15 cellular contexts compared by ENCODE assay signal in genomic region chr1:32797456-32797855, GRCh38. TPM values are rescaled to one million over a fixed set of nuclear protein-coding genes. Genes with fewer than 3 reads are reported as not detected.
DNase-seq lines count a peak whose midpoint lies in the region; ATAC-seq and TF ChIP-seq lines count a peak whose summit lies in the region.
"Had no signal": no experiment of that assay in that cellular context is flagged by ENCODE, and none has a peak within 500 bp of the region (broad histone marks: within the 10 kb centered on the region; RNA-seq: fewer than 3 reads in every experiment).

No MANE protein-coding gene starts in this region.

- no peak for DNase-seq in activated CD4-positive, alpha-beta T cell treated with anti-CD3 and anti-CD28 coated beads for 36 hours
- no peak for DNase-seq in activated CD4-positive, alpha-beta T cell treated with anti-CD3 and anti-CD28 coated beads, Interleukin-2, amount 50 U/mL, for 1 hour
- peak; percentile 55 for DNase-seq in IMR-90
- DNase-seq in naive thymus-derived CD8-positive, alpha-beta T cell = no peak
- no peak for DNase-seq in NCI-H69 (lab: John Stamatoyannopoulos, UW)
- no peak for DNase-seq in HEK293T (ENCODE audit: extremely low spot score)
- DNase-seq in gastrocnemius medialis = no peak
- DNase-seq: NCI-H1092; NCI-H2171; NCI-H774; stimulated activated naive CD4-positive, alpha-beta T cell treated with Interleukin-2 at 50 U/mL for 16 hours; SW 1271 had no signal

- in situ Hi-C loops in IMR-90 (cut with MboI; ENCODE audit: low sequenced_read_pairs) = no loop called here
- in situ Hi-C loops in gastrocnemius medialis (cut with MboI; ENCODE audit: low sequenced_read_pairs in 4 of 4) = no loop called here

- H3K9me1 ChIP-seq in IMR-90 (ENCODE audit: insufficient read depth, low read length) = no peaks in the 10 kb centered on the region; the same call in 1 of the 2 replicates

- no peak overlapping the region for H2BK120ac ChIP-seq in IMR-90 (ENCODE audit: low read depth, low read length)

- dilution Hi-C loops in IMR-90 (cut with HindIII; ENCODE audit: low sequenced_read_pairs, unreplicated experiment) = no loop called here

- no peak overlapping the region for H2BK15ac ChIP-seq in IMR-90 (ENCODE audit: low read depth, low read length)

- no CpG with 5 or more reads among the region's 1 CpG for WGBS in IMR-90 (ENCODE audit: extremely low coverage in 2 of 2, insufficient read length in 1 of 2), 2 experiments

- H3K4me1 ChIP-seq in IMR-90 (ENCODE audit: control insufficient read depth, insufficient read depth, low read length) (peaks cover 18% of the 10 kb centered on the region; the same call in 1 of the 2 replicates), gastrocnemius medialis (no peaks in the 10 kb centered on the region)

- no peaks in the 10 kb centered on the region for H3K9me3 Mint-ChIP-seq in activated CD4-positive, alpha-beta T cell treated with anti-CD3 and anti-CD28 coated beads for 36 hours (ENCODE audit: low read depth)
- H3K9me3 Mint-ChIP-seq in activated naive CD8-positive, alpha-beta T cell (ENCODE audit: low read depth) = no peaks in the 10 kb centered on the region
- H3K9me3 Mint-ChIP-seq in naive thymus-derived CD8-positive, alpha-beta T cell = peaks cover 0 to 5% (median 0%) of the 10 kb centered on the region in 9 donors
- H3K9me3 Mint-ChIP-seq: IgD-negative memory B cell had no signal

- H3K27ac ChIP-seq in IMR-90 (ENCODE audit: insufficient read depth, low read length) = no peak overlapping the region
- H3K27ac ChIP-seq in gastrocnemius medialis = no peak overlapping the region

- H3K9me3 ChIP-seq in IMR-90 (ENCODE audit: control insufficient read depth, insufficient read depth, low read length) = no peaks in the 10 kb centered on the region
- H3K9me3 ChIP-seq in gastrocnemius medialis = no peaks in the 10 kb centered on the region

- no peak overlapping the region for H2AFZ ChIP-seq in IMR-90 (replicated peaks; ENCODE audit: low read length, poor library complexity)

- H3K4me2 ChIP-seq in IMR-90 (ENCODE audit: low read depth, low read length) = peak overlapping the region; percentile 26; the same call in 1 of the 2 replicates

- peak overlapping the region; percentile 43 for H2BK5ac ChIP-seq in IMR-90 (ENCODE audit: low read depth, low read length, poor library complexity, severe bottlenecking)

- POLR2A ChIA-PET in activated CD4-positive, alpha-beta T cell treated with anti-CD3 and anti-CD28 coated beads for 36 hours (lab: Charles Lee) = interaction anchor here (0.7 kb wide), 1 partner anchor 196 kb away, joined by 3 read pairs; no protein-coding TSS in a partner anchor
- POLR2A ChIA-PET in IMR-90 (lab: Charles Lee; ENCODE audit: unreplicated experiment) (no interaction called here), HEK293T (lab: Yijun Ruan, JAX) (no interaction called here)
- POLR2A ChIA-PET in naive thymus-derived CD8-positive, alpha-beta T cell (lab: Charles Lee) = interaction anchor here (0.7 kb wide), 1 partner anchor 19 kb away, joined by 3 read pairs; no protein-coding TSS in a partner anchor

- intact Hi-C loops in activated CD4-positive, alpha-beta T cell treated with anti-CD3 and anti-CD28 coated beads for 36 hours (cut with DNase I, micrococcal nuclease) = loop anchor here in 1 of 2 experiments (5.0 kb wide), 2 partner anchors 165 to 540 kb away; partner anchors contain the start of gene RNF19B
- intact Hi-C loops in IMR-90 (cut with micrococcal nuclease) = no loop called here
- intact Hi-C loops in gastrocnemius medialis (cut with DNase I; ENCODE audit: low total_unique reads) = no loop called here

- no peak for TF ChIP-seq CTCF in IMR-90 (conservative IDR thresholded peaks at IDR 0.05; ENCODE audit: low read depth, low read length)
- no peak for TF ChIP-seq CTCF in gastrocnemius medialis (IDR thresholded peaks at IDR 0.05 in 4 of 5, conservative IDR thresholded peaks at IDR 0.05 in 1 of 5)

- no peak for TF ChIP-seq POLR2A in IMR-90 (IDR thresholded peaks at IDR 0.05; ENCODE audit: low read depth, low read length)
- no peak for TF ChIP-seq POLR2A in gastrocnemius medialis (IDR thresholded peaks at IDR 0.05)

- CTCF ChIA-PET in activated CD4-positive, alpha-beta T cell treated with anti-CD3 and anti-CD28 coated beads for 36 hours (lab: Charles Lee) = interaction anchor here (1.8 kb wide), 1 partner anchor 26 kb away, joined by 4 read pairs; no protein-coding TSS in a partner anchor
- CTCF ChIA-PET in IMR-90 (lab: Yijun Ruan, JAX) (no interaction called here), HEK293T (lab: Yijun Ruan, JAX) (no interaction called here)

- peaks cover 53% of the 10 kb centered on the region for H3K4me1 Mint-ChIP-seq in activated CD4-positive, alpha-beta T cell treated with anti-CD3 and anti-CD28 coated beads for 36 hours
- peaks cover 62% of the 10 kb centered on the region for H3K4me1 Mint-ChIP-seq in activated naive CD8-positive, alpha-beta T cell (ENCODE audit: low read depth)
- peaks cover 25 to 63% (median 45%) of the 10 kb centered on the region in 4 donors for H3K4me1 Mint-ChIP-seq in naive thymus-derived CD8-positive, alpha-beta T cell

- peak overlapping the region; percentile 31 for H3K27ac Mint-ChIP-seq in activated CD4-positive, alpha-beta T cell treated with anti-CD3 and anti-CD28 coated beads for 36 hours
- H3K27ac Mint-ChIP-seq in activated naive CD8-positive, alpha-beta T cell = peak overlapping the region; percentile 100
- peak overlapping the region in 9 of 10 donors; percentile 6 to 94 (median 77) for H3K27ac Mint-ChIP-seq in naive thymus-derived CD8-positive, alpha-beta T cell
- H3K27ac Mint-ChIP-seq: progenitor cell of endocrine pancreas had no signal

- H4K8ac ChIP-seq in IMR-90 (ENCODE audit: low read depth in 2 of 2, low read length in 2 of 2) = no peak overlapping the region

- no peak for ATAC-seq in activated CD4-positive, alpha-beta T cell treated with anti-CD3 and anti-CD28 coated beads for 36 hours
- ATAC-seq in IMR-90 (ENCODE audit: low read depth) (peak; percentile 9; the same call in 1 of the 2 replicates), gastrocnemius medialis (no peak)
- no peak for ATAC-seq in naive thymus-derived CD8-positive, alpha-beta T cell

- no peak overlapping the region for H3K14ac ChIP-seq in IMR-90 (replicated peaks; ENCODE audit: low read depth, low read length)

- peaks cover 44% of the 10 kb centered on the region for H4K20me1 ChIP-seq in IMR-90 (ENCODE audit: insufficient read depth, low read length)

- no peaks in the 10 kb centered on the region for H3K27me3 ChIP-seq in IMR-90 (ENCODE audit: control insufficient read depth, insufficient read depth, low read length)
- H3K27me3 ChIP-seq in gastrocnemius medialis = no peaks in the 10 kb centered on the region

- TF ChIP-seq RAD21 in IMR-90 (IDR thresholded peaks at IDR 0.05; ENCODE audit: low read length) = no peak

- no TSS peak for BruUV-seq in IMR-90 (replicated peaks; lab: Mats Ljungman, UMichigan)

- no peak overlapping the region for H3K4ac ChIP-seq in IMR-90 (ENCODE audit: low read depth, low read length)

- no peak overlapping the region for H2AK5ac ChIP-seq in IMR-90 (ENCODE audit: low read depth, low read length)

- H3K27me3 Mint-ChIP-seq in activated CD4-positive, alpha-beta T cell treated with anti-CD3 and anti-CD28 coated beads for 36 hours = no peaks in the 10 kb centered on the region
- no peaks in the 10 kb centered on the region for H3K27me3 Mint-ChIP-seq in activated naive CD8-positive, alpha-beta T cell
- H3K27me3 Mint-ChIP-seq in naive thymus-derived CD8-positive, alpha-beta T cell = no peaks in the 10 kb centered on the region
- H3K27me3 Mint-ChIP-seq: IgD-negative memory B cell, progenitor cell of endocrine pancreas had no signal

- no peak overlapping the region for H3K4me3 Mint-ChIP-seq in activated CD4-positive, alpha-beta T cell treated with anti-CD3 and anti-CD28 coated beads for 36 hours
- peak overlapping the region; percentile 32 for H3K4me3 Mint-ChIP-seq in activated naive CD8-positive, alpha-beta T cell
- peak overlapping the region in 4 of 10 donors; percentile 7 to 29 (median 20) for H3K4me3 Mint-ChIP-seq in naive thymus-derived CD8-positive, alpha-beta T cell

- no peak overlapping the region for H2BK20ac ChIP-seq in IMR-90 (ENCODE audit: low read depth, low read length)

- H3K18ac ChIP-seq in IMR-90 (ENCODE audit: low read depth, low read length) = peak overlapping the region; percentile 46; the same call in 1 of the 2 replicates

- H4K91ac ChIP-seq in IMR-90 (ENCODE audit: insufficient read depth, low read depth, low read length) = no peak overlapping the region

- H3K36me3 Mint-ChIP-seq in activated CD4-positive, alpha-beta T cell treated with anti-CD3 and anti-CD28 coated beads for 36 hours (ENCODE audit: low read depth) = peaks cover 59% of the 10 kb centered on the region
- H3K36me3 Mint-ChIP-seq in activated naive CD8-positive, alpha-beta T cell = peaks cover 23% of the 10 kb centered on the region
- H3K36me3 Mint-ChIP-seq in naive thymus-derived CD8-positive, alpha-beta T cell = peaks cover 0 to 50% (median 21%) of the 10 kb centered on the region in 3 donors

- peaks cover 28 to 64% of the 10 kb centered on the region in 2 experiments for H3K79me1 ChIP-seq in IMR-90 (ENCODE audit: low read depth in 1 of 2, low read length in 2 of 2)

- no peak overlapping the region for H3K9ac ChIP-seq in IMR-90 (ENCODE audit: low read depth, low read length)

- H3K23ac ChIP-seq in IMR-90 (ENCODE audit: low read depth, low read length) = no peak overlapping the region

- no peak overlapping the region for H2AK9ac ChIP-seq in IMR-90 (replicated peaks; ENCODE audit: low read depth, low read length, poor library complexity)

- H3K4me3 ChIP-seq in IMR-90 (ENCODE audit: insufficient read depth, low read depth, low read length) = no peak overlapping the region
- H3K4me3 ChIP-seq in gastrocnemius medialis = no peak overlapping the region

- peaks cover 31% of the 10 kb centered on the region for H3K36me3 ChIP-seq in IMR-90 (ENCODE audit: control insufficient read depth, insufficient read depth, low read length)
- peaks cover 0 to 61% of the 10 kb centered on the region in 2 donors for H3K36me3 ChIP-seq in gastrocnemius medialis

- H4K5ac ChIP-seq in IMR-90 (ENCODE audit: low read depth, low read length) = no peak overlapping the region

- no peak overlapping the region for H3K56ac ChIP-seq in IMR-90 (ENCODE audit: extremely low read depth, insufficient read depth, low read length)

RNA-seq across cellular contexts. Expression of gene YARS1, which starts 19.7 kb away (rescaled TPM):
- 100 to 1,000 TPM; 259 to 309 TPM for total RNA-seq in activated CD4-positive, alpha-beta T cell treated with anti-CD3 and anti-CD28 coated beads for 36 hours
- total RNA-seq in IMR-90 (2012; rRNA removed) = 149 and 166 TPM in 2 replicates
- polyA plus RNA-seq in IMR-90 (2012; rRNA removed) = 62.3 and 100 TPM in 2 replicates
- polyA plus RNA-seq in IMR-90 (2012; cell fraction: cytosol; rRNA removed) = 44.6 and 66.2 TPM in 2 replicates
- 61.1 and 163 TPM in 2 replicates for polyA plus RNA-seq in IMR-90 (2012; cell fraction: nucleus; rRNA removed; ENCODE audit: low replicate concordance)
- 100 to 1,000 TPM; 181 to 184 TPM for total RNA-seq in naive thymus-derived CD8-positive, alpha-beta T cell
- polyA plus RNA-seq in naive thymus-derived CD8-positive, alpha-beta T cell = 10 to 100 TPM; 45.0 to 60.2 (median 45.1) TPM
- total RNA-seq in gastrocnemius medialis = 10 to 100 TPM; 37.8 to 59.4 (median 55.9) TPM

RNA-seq across cellular contexts. Expression of gene S100PBP, which starts 20.0 kb away (rescaled TPM):
- total RNA-seq in activated CD4-positive, alpha-beta T cell treated with anti-CD3 and anti-CD28 coated beads for 36 hours = 10 to 100 TPM; 27.9 to 34.3 TPM
- total RNA-seq in IMR-90 (2012; rRNA removed) (20.3 and 25.8 TPM in 2 replicates), gastrocnemius medialis (10 to 100 TPM in 2 of 4 donors, 1 to 10 TPM in 2; 4.9 to 11.5 (median 9.9) TPM)
- 12.6 and 13.9 TPM in 2 replicates for polyA plus RNA-seq in IMR-90 (2012; rRNA removed)
- polyA plus RNA-seq in IMR-90 (2012; cell fraction: cytosol; rRNA removed) = 2.6 and 4.5 TPM in 2 replicates
- polyA plus RNA-seq in IMR-90 (2012; cell fraction: nucleus; rRNA removed; ENCODE audit: low replicate concordance) = 8.9 and 48.4 TPM in 2 replicates
- total RNA-seq in naive thymus-derived CD8-positive, alpha-beta T cell = 10 to 100 TPM; 47.7 to 50.5 TPM
- polyA plus RNA-seq in naive thymus-derived CD8-positive, alpha-beta T cell = 1 to 10 TPM; 5.0 to 9.6 (median 6.4) TPM

Comparison
In these comparisons a context has a peak if more than half of its experiments do, and no peak if none do; other contexts are left out.
1. H3K27ac Mint-ChIP-seq: peak in every context shown above with its lines; median percentile 100 in activated naive CD8-positive, alpha-beta T cell; 77 in naive thymus-derived CD8-positive, alpha-beta T cell; 31 in activated CD4-positive, alpha-beta T cell treated with anti-CD3 and anti-CD28 coated beads for 36 hours.
2. POLR2A ChIA-PET loops: an anchor here in activated CD4-positive, alpha-beta T cell treated with anti-CD3 and anti-CD28 coated beads for 36 hours (0.7 kb wide) and naive thymus-derived CD8-positive, alpha-beta T cell (0.7 kb wide); none called in IMR-90 and HEK293T.